ENCODE assay signal across 8 cellular contexts in genomic region chrX:120603707-120604358, GRCh38. TPM values are rescaled to one million over a fixed set of nuclear protein-coding genes. Genes with fewer than 3 reads are reported as not detected.
A peak's percentile ranks its signal among the peaks of the same experiment; 100 is the strongest.
DNase-seq lines count a peak whose midpoint lies in the region; ATAC-seq and TF ChIP-seq lines count a peak whose summit lies in the region.

MCTS1 (plus strand) TSS chrX:120604101; CDS start chrX:120604237, 136 bp downstream.

- no peaks in the 10 kb centered on the region for H3K4me1 ChIP-seq in colonic mucosa

- no peaks in the 10 kb centered on the region for H3K27me3 ChIP-seq in colonic mucosa
- H3K27me3 ChIP-seq in layer of hippocampus (ENCODE audit: control insufficient read depth, insufficient read depth, low read length) = no peaks in the 10 kb centered on the region

- H3K9ac ChIP-seq in colonic mucosa (ENCODE audit: low read depth in 2 of 2, low read length in 2 of 2) = peak within 1 kb of the TSS; percentile 42 to 74

- DNase-seq in Ammon's horn (ENCODE audit: low spot score) (peak; percentile 82), NCI-H510A treated with DMSO at 0.1 percent for 48 hours (lab: John Stamatoyannopoulos, UW) (peak; percentile 93), colonic mucosa (peak; percentile 84)
- DNase-seq in activated CD4-positive, alpha-beta T cell treated with anti-CD3 and anti-CD28 coated beads for 4 hours = peak; percentile 72 to 76
- peak; percentile 52 to 54 for DNase-seq in stimulated activated CD4-positive, alpha-beta T cell treated with anti-CD3 and anti-CD28 coated beads, Interleukin-1b, Interleukin-23, amount 100 ng/mL, for 4 hours (ENCODE audit: low read depth in 2 of 2)

- peak within 1 kb of the TSS; percentile 43 for H3K4me3 ChIP-seq in colonic mucosa

- H3K9me3 ChIP-seq in colonic mucosa = no peaks in the 10 kb centered on the region

- peak; percentile 98 for ATAC-seq in HG03432 (IDR thresholded peaks at IDR 0.05; ENCODE audit: unreplicated experiment)

- peak; percentile 66 for TF ChIP-seq POLR2A in GM19099 (IDR thresholded peaks at IDR 0.05; ENCODE audit: extremely low read depth, insufficient read length, low read depth)

- H3K27ac ChIP-seq in colonic mucosa = peak within 1 kb of the TSS; percentile 75
- H3K27ac ChIP-seq in layer of hippocampus (ENCODE audit: low read depth, low read length) = peak within 1 kb of the TSS; percentile 69

- intact Hi-C loops in colonic mucosa (cut with DNase I) = no loop called here

- TF ChIP-seq CTCF in colonic mucosa (IDR thresholded peaks at IDR 0.05) = no peak

- H3K36me3 ChIP-seq in colonic mucosa = no peaks in the 10 kb centered on the region

RNA-seq across cellular contexts. Expression of gene MCTS1, which starts in this region (rescaled TPM):
- total RNA-seq in colonic mucosa = 10 to 100 TPM; 37.6 to 60.4 TPM

Comparison
In these comparisons a context has a peak if more than half of its experiments do, and no peak if none do; other contexts are left out.
1. Peak in every context shown above with its lines: DNase-seq, ATAC-seq, H3K4me3 ChIP-seq and H3K27ac ChIP-seq.